ENCODE assay signal across 21 cellular contexts in the genomic region with DNA sequence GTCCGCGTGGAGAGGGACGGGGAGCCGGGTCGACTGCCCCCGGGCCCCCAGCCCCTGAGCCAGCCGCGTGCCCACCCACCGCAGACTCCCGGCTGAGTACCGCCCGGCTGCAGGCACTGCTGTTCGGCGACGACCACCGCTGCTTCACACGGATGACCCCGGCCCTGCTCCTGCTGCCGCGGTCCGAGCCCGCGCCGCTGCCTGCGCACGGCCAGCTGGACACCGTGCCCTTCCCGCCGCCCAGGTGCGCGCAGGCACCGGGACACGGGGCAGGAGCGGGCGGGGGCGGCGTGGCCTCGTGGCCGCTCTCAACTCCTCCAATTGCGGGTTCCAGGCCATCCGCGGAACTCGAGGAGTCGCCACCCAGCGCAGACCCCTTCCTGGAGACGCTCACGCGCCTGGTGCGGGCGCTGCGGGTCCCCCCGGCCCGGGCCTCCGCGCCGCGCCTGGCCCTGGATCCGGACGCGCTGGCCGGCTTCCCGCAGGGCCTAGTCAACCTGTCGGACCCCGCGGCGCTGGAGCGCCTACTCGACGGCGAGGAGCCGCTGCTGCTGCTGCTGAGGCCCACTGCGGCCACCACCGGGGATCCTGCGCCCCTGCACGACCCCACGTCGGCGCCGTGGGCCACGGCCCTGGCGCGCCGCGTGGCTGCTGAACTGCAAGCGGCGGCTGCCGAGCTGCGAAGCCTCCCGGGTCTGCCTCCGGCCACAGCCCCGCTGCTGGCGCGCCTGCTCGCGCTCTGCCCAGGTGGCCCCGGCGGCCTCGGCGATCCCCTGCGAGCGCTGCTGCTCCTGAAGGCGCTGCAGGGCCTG. TPM values are rescaled to one million over a fixed set of nuclear protein-coding genes. Genes with fewer than 3 reads are reported as not detected.
A peak's percentile ranks its signal among the peaks of the same experiment; 100 is the strongest.
DNase-seq lines count a peak whose midpoint lies in the region; ATAC-seq and TF ChIP-seq lines count a peak whose summit lies in the region.
"Had no signal": no experiment of that assay in that cellular context is flagged by ENCODE, and none has a peak within 500 bp of the region (broad histone marks: within the 10 kb centered on the region; RNA-seq: fewer than 3 reads in every experiment).

No MANE protein-coding gene starts in this region.

- H3K36me3 ChIP-seq in effector memory CD4-positive, alpha-beta T cell (ENCODE audit: control insufficient read depth, insufficient read depth, low read length): peaks cover 28% of the 10 kb centered on the region
- H3K36me3 ChIP-seq in rectal smooth muscle tissue (ENCODE audit: control insufficient read depth, insufficient read depth, low read length) (peaks cover 21% of the 10 kb centered on the region), upper lobe of right lung (peaks cover 18% of the 10 kb centered on the region)
- H3K36me3 ChIP-seq: ovary had no signal

- in situ Hi-C loops in GM13977 (cut with MboI; ENCODE audit: low pct_unique_long_range_greater_than_20kb, low sequenced_read_pairs, unreplicated experiment): loop anchor here (25.0 kb wide), 1 partner anchor 361 kb away; no protein-coding TSS in a partner anchor

- no peaks in the 10 kb centered on the region for H3K9me3 ChIP-seq in effector memory CD4-positive, alpha-beta T cell (ENCODE audit: control insufficient read depth, low read length)
- no peaks in the 10 kb centered on the region for H3K9me3 ChIP-seq in upper lobe of right lung
- H3K9me3 ChIP-seq: A549, body of pancreas, ovary had no signal

- peak overlapping the region; percentile 25 for H3K4me3 ChIP-seq in effector memory CD4-positive, alpha-beta T cell (ENCODE audit: insufficient read depth, low read depth, low read length, poor library complexity, severe bottlenecking)
- peak overlapping the region; percentile 2 for H3K4me3 ChIP-seq in rectal smooth muscle tissue (ENCODE audit: low read length)
- no peak overlapping the region for H3K4me3 ChIP-seq in upper lobe of right lung
- H3K4me3 ChIP-seq: A549, body of pancreas, GM12878, ovary, SK-N-MC had no signal

- no peak for ATAC-seq in upper lobe of right lung
- ATAC-seq: body of pancreas had no signal

- H3K27me3 ChIP-seq in effector memory CD4-positive, alpha-beta T cell (replicated peaks; ENCODE audit: control insufficient read depth, insufficient read depth, low read length, poor library complexity, severe bottlenecking): peaks cover 24% of the 10 kb centered on the region
- H3K27me3 ChIP-seq in rectal smooth muscle tissue (ENCODE audit: control insufficient read depth, insufficient read depth, low read length) (peaks cover 46% of the 10 kb centered on the region), upper lobe of right lung (peaks cover 50% of the 10 kb centered on the region)

- intact Hi-C loops in upper lobe of right lung (cut with DNase I): no loop called here

- TF ChIP-seq CTCF in GM13977 (IDR thresholded peaks at IDR 0.05; ENCODE audit: extremely low read depth, insufficient read depth, missing control alignments) (no peak), upper lobe of right lung (IDR thresholded peaks at IDR 0.05) (no peak)

- DNase-seq in NCI-H1105 treated with DMSO at 0.1 percent for 48 hours (lab: John Stamatoyannopoulos, UW) (peak; percentile 22), NCI-H1105 (lab: John Stamatoyannopoulos, UW) (no peak), GM13977 (ENCODE audit: low spot score) (peak; percentile 73), NK-92 (lab: John Stamatoyannopoulos, UW; ENCODE audit: unreplicated experiment) (no peak), upper lobe of right lung (no peak), NCI-H345 treated with DMSO at 0.1 percent for 48 hours (lab: John Stamatoyannopoulos, UW; ENCODE audit: unreplicated experiment) (no peak)
- no peak for DNase-seq in effector memory CD4-positive, alpha-beta T cell
- DNase-seq: activated effector memory CD4-positive, alpha-beta T cell treated with Interleukin-2 at 50 U/mL for 16 hours; body of pancreas; effector CD8-positive, alpha-beta T cell; foreskin fibroblast; HFFc6; Karpas-422; NCI-H510A; stimulated activated CD4-positive, alpha-beta T cell treated with anti-CD3 and anti-CD28 coated beads, Interleukin-12 subunit alpha, Interleukin-12 subunit beta, amount 100 ng/mL, for 4 hours had no signal

- H3K9ac ChIP-seq in rectal smooth muscle tissue (ENCODE audit: low read length): no peak overlapping the region

- peaks cover 37% of the 10 kb centered on the region for H3K4me1 ChIP-seq in effector memory CD4-positive, alpha-beta T cell (ENCODE audit: control insufficient read depth, insufficient read depth, low read length, poor library complexity, severe bottlenecking)
- H3K4me1 ChIP-seq in rectal smooth muscle tissue (ENCODE audit: control insufficient read depth, insufficient read depth, low read length) (no peaks in the 10 kb centered on the region), upper lobe of right lung (peaks cover 30% of the 10 kb centered on the region)

- no peak overlapping the region for H3K27ac ChIP-seq in effector memory CD4-positive, alpha-beta T cell (ENCODE audit: insufficient read depth, low read length, poor library complexity, severe bottlenecking)
- H3K27ac ChIP-seq in rectal smooth muscle tissue (ENCODE audit: low read depth, low read length) (no peak overlapping the region), upper lobe of right lung (no peak overlapping the region)
- H3K27ac ChIP-seq: A549, body of pancreas, ovary, SK-N-MC had no signal

RNA-seq across cellular contexts. Expression of gene AMH, which starts 1.8 kb away (rescaled TPM):
- 6.1 TPM for total RNA-seq in upper lobe of right lung

RNA-seq across cellular contexts. Expression of gene JSRP1, which starts 5.2 kb away (rescaled TPM):
- 1.1 TPM for total RNA-seq in upper lobe of right lung
- total RNA-seq: body of pancreas, mononuclear cell had no signal

RNA-seq across cellular contexts. Expression of gene SF3A2, which starts 14.3 kb away (rescaled TPM):
- 67.1 TPM for total RNA-seq in upper lobe of right lung

RNA-seq across cellular contexts. Expression of gene PLEKHJ1, which starts 14.8 kb away (rescaled TPM):
- 54.6 TPM for total RNA-seq in upper lobe of right lung

RNA-seq across cellular contexts. Expression of gene PEAK3, which starts 31.0 kb away (rescaled TPM):
- 4.5 TPM for total RNA-seq in upper lobe of right lung

Comparison
In these comparisons a context has a peak if more than half of its experiments do, and no peak if none do; other contexts are left out.
1. DNase-seq: peak in NCI-H1105 treated with DMSO at 0.1 percent for 48 hours (single experiment) and GM13977 (single experiment); none in NCI-H1105 (single experiment), effector memory CD4-positive, alpha-beta T cell (0 of 3), NK-92 (single experiment), upper lobe of right lung (single experiment) and NCI-H345 treated with DMSO at 0.1 percent for 48 hours (single experiment).